13 cellular contexts compared by ENCODE assay signal in the genomic region with DNA sequence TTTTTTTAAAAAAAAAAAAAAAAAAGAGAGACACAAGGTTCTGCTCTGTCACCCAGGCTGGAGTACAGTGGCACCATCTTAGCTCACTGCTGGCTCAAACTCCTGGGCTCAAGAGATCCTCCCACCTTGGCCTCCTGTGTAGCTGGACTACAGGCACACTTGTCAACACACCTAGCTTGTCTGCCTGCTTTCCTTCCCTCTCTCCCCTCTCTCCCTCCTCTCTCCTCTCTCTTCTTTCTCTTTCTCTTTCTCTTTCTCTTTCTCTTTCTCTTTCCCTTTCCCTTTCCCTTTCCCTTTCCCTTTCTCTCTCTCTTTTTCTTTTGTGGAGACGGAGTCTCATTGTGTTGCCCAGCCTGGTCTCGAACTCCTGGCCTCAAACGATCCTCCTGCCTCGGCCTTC.
DNase-seq lines count a peak whose midpoint lies in the region; ATAC-seq and TF ChIP-seq lines count a peak whose summit lies in the region.
"Had no signal": no experiment of that assay in that cellular context is flagged by ENCODE, and none has a peak within 500 bp of the region (broad histone marks: within the 10 kb centered on the region; RNA-seq: fewer than 3 reads in every experiment).

No MANE protein-coding gene starts in this region.

- H3K4me1 Mint-ChIP-seq in activated T-helper 2 cell treated with anti-CD3 and anti-CD28 coated beads, Interferon-gamma antibody, Interleukin-2, Interleukin-4, amounts not matched to agents 10 μg/mL and 5 μg/mL and 100 μg/mL, durations not matched to agents 14 hours and 24 hours and 36 hours (ENCODE audit: low read depth) = peaks cover 24% of the 10 kb centered on the region
- peaks cover 25% of the 10 kb centered on the region for H3K4me1 Mint-ChIP-seq in memory B cell

- H3K36me3 Mint-ChIP-seq in activated T-helper 2 cell treated with anti-CD3 and anti-CD28 coated beads, Interferon-gamma antibody, Interleukin-2, Interleukin-4, amounts not matched to agents 10 μg/mL and 5 μg/mL and 100 μg/mL, durations not matched to agents 14 hours and 24 hours and 36 hours (ENCODE audit: low read depth) = peaks cover 51% of the 10 kb centered on the region
- peaks cover 29% of the 10 kb centered on the region for H3K36me3 Mint-ChIP-seq in memory B cell

- H3K36me3 ChIP-seq in heart left ventricle = peaks cover 0 to 40% (median 22%) of the 10 kb centered on the region in 9 donors

- 84 to 87% (median 86%) methylated on average over 4 of the region's 4 CpGs for WGBS in heart left ventricle, 4 donors
- WGBS in lower leg skin, 2 donors = 88 to 94% methylated on average over 4 of the region's 4 CpGs

- H3K27me3 ChIP-seq in heart left ventricle = no peaks in the 10 kb centered on the region

- intact Hi-C loops in activated T-helper 2 cell treated with anti-CD3 and anti-CD28 coated beads, Interferon-gamma antibody, Interleukin-2, Interleukin-4, amounts not matched to agents 10 μg/mL and 5 μg/mL and 100 μg/mL, durations not matched to agents 14 hours and 24 hours and 36 hours (cut with micrococcal nuclease) = loop anchor here (2.0 kb wide), 1 partner anchor 194 kb away; no protein-coding TSS in a partner anchor
- intact Hi-C loops in heart left ventricle (cut with DNase I) = loop anchor here in 4 of 10 donors (5.0 to 10.0 kb wide), 4 partner anchors 56 to 196 kb away; a partner anchor contains a TSS
- intact Hi-C loops in lower leg skin (cut with DNase I; ENCODE audit: low total_unique reads) = no loop called here

- ATAC-seq in memory B cell (ENCODE audit: low read depth) (no peak), HG02798 (IDR thresholded peaks at IDR 0.05; ENCODE audit: poor library complexity, unreplicated experiment) (no peak), heart left ventricle (no peak), HG02938 (IDR thresholded peaks at IDR 0.05; ENCODE audit: unreplicated experiment) (no peak)

- H3K4me3 ChIP-seq in heart left ventricle (no peak overlapping the region), lower leg skin (ENCODE audit: low read depth, poor library complexity, severe bottlenecking) (no peak overlapping the region)

- H3K9me3 Mint-ChIP-seq in activated T-helper 2 cell treated with anti-CD3 and anti-CD28 coated beads, Interferon-gamma antibody, Interleukin-2, Interleukin-4, amounts not matched to agents 10 μg/mL and 5 μg/mL and 100 μg/mL, durations not matched to agents 14 hours and 24 hours and 36 hours = no peaks in the 10 kb centered on the region
- peaks cover 3% of the 10 kb centered on the region for H3K9me3 Mint-ChIP-seq in memory B cell

- H3K27me3 Mint-ChIP-seq in activated T-helper 2 cell treated with anti-CD3 and anti-CD28 coated beads, Interferon-gamma antibody, Interleukin-2, Interleukin-4, amounts not matched to agents 10 μg/mL and 5 μg/mL and 100 μg/mL, durations not matched to agents 14 hours and 24 hours and 36 hours (ENCODE audit: low read depth) = no peaks in the 10 kb centered on the region
- H3K27me3 Mint-ChIP-seq in memory B cell = no peaks in the 10 kb centered on the region

- H3K27ac Mint-ChIP-seq in activated T-helper 2 cell treated with anti-CD3 and anti-CD28 coated beads, Interferon-gamma antibody, Interleukin-2, Interleukin-4, amounts not matched to agents 10 μg/mL and 5 μg/mL and 100 μg/mL, durations not matched to agents 14 hours and 24 hours and 36 hours = peak overlapping the region; percentile 83
- peak overlapping the region; percentile 94 for H3K27ac Mint-ChIP-seq in memory B cell

- H3K9me3 ChIP-seq in heart left ventricle = no peaks in the 10 kb centered on the region

- DNase-seq in ELR (ENCODE audit: low read depth) = peak; percentile 6
- no peak for DNase-seq in activated T-helper 2 cell treated with anti-CD3 and anti-CD28 coated beads, Interferon-gamma antibody, Interleukin-2, Interleukin-4, amounts not matched to agents 10 μg/mL and 5 μg/mL and 100 μg/mL, durations not matched to agents 14 hours and 24 hours and 36 hours (ENCODE audit: low spot score)
- DNase-seq in memory B cell (ENCODE audit: low spot score in 2 of 2) = no peak
- DNase-seq in heart left ventricle = no peak
- no peak for DNase-seq in lower leg skin (ENCODE audit: low spot score in 2 of 2)
- DNase-seq: hypothalamus; NCI-H2171 treated with DMSO at 0.1 percent for 48 hours; posterior cingulate gyrus; stimulated activated CD4-positive, alpha-beta T cell treated with anti-CD3 and anti-CD28 coated beads, Interleukin-1b, Interleukin-23, amount 100 ng/mL, for 48 hours had no signal

- H3K27ac ChIP-seq in C4-2B (peak overlapping the region; percentile 42), heart left ventricle (peak overlapping the region in 1 of 12 donors; percentile 58)

- peak overlapping the region; percentile 61 for H3K4me3 Mint-ChIP-seq in activated T-helper 2 cell treated with anti-CD3 and anti-CD28 coated beads, Interferon-gamma antibody, Interleukin-2, Interleukin-4, amounts not matched to agents 10 μg/mL and 5 μg/mL and 100 μg/mL, durations not matched to agents 14 hours and 24 hours and 36 hours (ENCODE audit: low read depth)
- H3K4me3 Mint-ChIP-seq in memory B cell = no peak overlapping the region
- H3K4me3 Mint-ChIP-seq: brain had no signal

- peaks cover 0 to 44% (median 3%) of the 10 kb centered on the region in 12 donors for H3K4me1 ChIP-seq in heart left ventricle

- TF ChIP-seq CTCF in C4-2B (conservative IDR thresholded peaks at IDR 0.05) (no peak), heart left ventricle (IDR thresholded peaks at IDR 0.05) (no peak), lower leg skin (IDR thresholded peaks at IDR 0.05) (no peak)

- TF ChIP-seq POLR2A in heart left ventricle (IDR thresholded peaks at IDR 0.05) (no peak), lower leg skin (IDR thresholded peaks at IDR 0.05) (no peak)
